ENCODE assay signal across 25 cellular contexts in the genomic region with DNA sequence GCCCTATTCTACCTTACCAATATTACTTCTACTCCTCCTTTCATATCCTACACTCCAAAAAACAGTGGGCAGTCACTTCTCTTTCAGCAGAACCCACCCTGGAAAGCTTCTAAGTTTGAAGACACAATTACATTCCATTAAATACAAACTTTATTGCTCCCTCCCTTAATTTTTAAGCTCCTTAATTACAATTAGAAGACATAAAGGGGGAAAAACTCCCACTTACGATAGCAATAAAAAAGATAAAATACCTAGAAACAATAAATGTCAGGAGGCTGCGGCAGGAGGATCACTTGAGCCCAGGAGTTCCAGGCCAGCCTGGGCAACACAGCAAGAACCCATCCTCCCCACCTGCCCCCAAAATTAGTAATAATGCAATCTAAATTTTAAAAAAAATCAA. TPM values are rescaled to one million over a fixed set of nuclear protein-coding genes. Genes with fewer than 3 reads are reported as not detected.
A peak's percentile ranks its signal among the peaks of the same experiment; 100 is the strongest.
DNase-seq lines count a peak whose midpoint lies in the region; ATAC-seq and TF ChIP-seq lines count a peak whose summit lies in the region.
"Had no signal": no experiment of that assay in that cellular context is flagged by ENCODE, and none has a peak within 500 bp of the region (broad histone marks: within the 10 kb centered on the region; RNA-seq: fewer than 3 reads in every experiment).

No MANE protein-coding gene starts in this region.

- no peak for TF ChIP-seq POLR2A in prostate gland (IDR thresholded peaks at IDR 0.05)

- no peak overlapping the region for H3K9ac ChIP-seq in OCI-LY1 (ENCODE audit: low read length)
- H3K9ac ChIP-seq: KMS-11 had no signal

- 81% methylated on average over 2 of the region's 2 CpGs for WGBS in prostate gland

- H3K4me3 ChIP-seq in OCI-LY1 (ENCODE audit: low read depth, low read length, poor library complexity, severe bottlenecking): no peak overlapping the region
- H3K4me3 ChIP-seq in mucosa of descending colon: no peak overlapping the region
- H3K4me3 ChIP-seq in prostate gland: no peak overlapping the region
- H3K4me3 ChIP-seq in upper lobe of right lung: no peak overlapping the region
- H3K4me3 ChIP-seq: cardiac muscle cell, heart right ventricle, left ventricle myocardium inferior, PC-9 had no signal

- peaks cover 33% of the 10 kb centered on the region for H3K36me3 Mint-ChIP-seq in activated naive CD4-positive, alpha-beta T cell treated with anti-CD3 and anti-CD28 coated beads, Interleukin-2, amount 50 U/mL, for 24 hours
- peaks cover 69% of the 10 kb centered on the region for H3K36me3 Mint-ChIP-seq in activated naive CD4-positive, alpha-beta T cell treated with anti-CD3 and anti-CD28 coated beads, Interleukin-2, amount 10 ng/mL, durations not matched to agents 7 days and 5 days
- H3K36me3 Mint-ChIP-seq in activated naive CD8-positive, alpha-beta T cell treated with anti-CD3 and anti-CD28 coated beads, Interleukin-2, amount 10 ng/mL, durations not matched to agents 7 days and 5 days: peaks cover 42% of the 10 kb centered on the region
- peaks cover 25 to 39% of the 10 kb centered on the region in 2 donors for H3K36me3 Mint-ChIP-seq in stimulated activated naive B cell treated with anti-CD40 and anti-IgM and Interleukin-4, amounts not matched to agents 10 μg/mL and 1 μg/mL and 100 μg/mL, for 72 hours

- TF ChIP-seq CTCF in OCI-LY1 (IDR thresholded peaks at IDR 0.05; ENCODE audit: low read length) (no peak), mucosa of descending colon (IDR thresholded peaks at IDR 0.05) (no peak), prostate gland (IDR thresholded peaks at IDR 0.05) (no peak), upper lobe of right lung (IDR thresholded peaks at IDR 0.05) (no peak)

- H3K36me3 ChIP-seq in OCI-LY1 (ENCODE audit: insufficient read depth, low read length): peaks cover 46% of the 10 kb centered on the region; the same call in 1 of the 2 replicates
- H3K36me3 ChIP-seq in mucosa of descending colon (ENCODE audit: low read depth): no peaks in the 10 kb centered on the region
- no peaks in the 10 kb centered on the region for H3K36me3 ChIP-seq in prostate gland
- H3K36me3 ChIP-seq in upper lobe of right lung: peaks cover 11% of the 10 kb centered on the region

- peak overlapping the region; percentile 38 for H3K4me3 Mint-ChIP-seq in activated naive CD4-positive, alpha-beta T cell treated with anti-CD3 and anti-CD28 coated beads, Interleukin-2, amount 50 U/mL, for 24 hours
- H3K4me3 Mint-ChIP-seq in activated naive CD4-positive, alpha-beta T cell treated with anti-CD3 and anti-CD28 coated beads, Interleukin-2, amount 10 ng/mL, durations not matched to agents 7 days and 5 days: no peak overlapping the region
- H3K4me3 Mint-ChIP-seq in activated naive CD8-positive, alpha-beta T cell treated with anti-CD3 and anti-CD28 coated beads, Interleukin-2, amount 10 ng/mL, durations not matched to agents 7 days and 5 days: no peak overlapping the region
- no peak overlapping the region for H3K4me3 Mint-ChIP-seq in stimulated activated naive B cell treated with anti-CD40 and anti-IgM and Interleukin-4, amounts not matched to agents 10 μg/mL and 1 μg/mL and 100 μg/mL, for 72 hours
- H3K4me3 Mint-ChIP-seq: activated T-helper 1 cell treated with anti-CD3 and anti-CD28 coated beads, Interleukin-12 subunit alpha, Interleukin-12 subunit beta, Interleukin-2, Interleukin-4 antibody, amounts not matched to agents 30 ng/mL and 10 ng/mL and 1 ng/mL, durations not matched to agents 14 hours and 24 hours and 36 hours had no signal

- H3K4me1 ChIP-seq in OCI-LY1 (ENCODE audit: insufficient read depth, low read length, severe bottlenecking) (peaks cover 48% of the 10 kb centered on the region), mucosa of descending colon (ENCODE audit: low read depth) (no peaks in the 10 kb centered on the region), prostate gland (replicated peaks) (peaks cover 7% of the 10 kb centered on the region), upper lobe of right lung (peaks cover 18% of the 10 kb centered on the region)

- no peak overlapping the region for H2AFZ ChIP-seq in OCI-LY1 (ENCODE audit: low read length)
- H2AFZ ChIP-seq: PC-9 had no signal

- H3K9me3 ChIP-seq in OCI-LY1 (ENCODE audit: low read length): no peaks in the 10 kb centered on the region
- no peaks in the 10 kb centered on the region for H3K9me3 ChIP-seq in mucosa of descending colon
- H3K9me3 ChIP-seq in prostate gland: no peaks in the 10 kb centered on the region
- no peaks in the 10 kb centered on the region for H3K9me3 ChIP-seq in upper lobe of right lung
- H3K9me3 ChIP-seq: heart right ventricle, left ventricle myocardium inferior had no signal

- peak overlapping the region; percentile 88 for H3K27ac Mint-ChIP-seq in activated naive CD4-positive, alpha-beta T cell treated with anti-CD3 and anti-CD28 coated beads, Interleukin-2, amount 50 U/mL, for 24 hours
- H3K27ac Mint-ChIP-seq in activated naive CD4-positive, alpha-beta T cell treated with anti-CD3 and anti-CD28 coated beads, Interleukin-2, amount 10 ng/mL, durations not matched to agents 7 days and 5 days: no peak overlapping the region
- H3K27ac Mint-ChIP-seq in activated naive CD8-positive, alpha-beta T cell treated with anti-CD3 and anti-CD28 coated beads, Interleukin-2, amount 10 ng/mL, durations not matched to agents 7 days and 5 days: peak overlapping the region; percentile 7
- H3K27ac Mint-ChIP-seq in stimulated activated naive B cell treated with anti-CD40 and anti-IgM and Interleukin-4, amounts not matched to agents 10 μg/mL and 1 μg/mL and 100 μg/mL, for 72 hours: peak overlapping the region; percentile 56

- no peaks in the 10 kb centered on the region for H3K27me3 Mint-ChIP-seq in activated naive CD4-positive, alpha-beta T cell treated with anti-CD3 and anti-CD28 coated beads, Interleukin-2, amount 50 U/mL, for 24 hours
- H3K27me3 Mint-ChIP-seq in activated naive CD4-positive, alpha-beta T cell treated with anti-CD3 and anti-CD28 coated beads, Interleukin-2, amount 10 ng/mL, durations not matched to agents 7 days and 5 days: no peaks in the 10 kb centered on the region
- no peaks in the 10 kb centered on the region for H3K27me3 Mint-ChIP-seq in activated naive CD8-positive, alpha-beta T cell treated with anti-CD3 and anti-CD28 coated beads, Interleukin-2, amount 10 ng/mL, durations not matched to agents 7 days and 5 days
- H3K27me3 Mint-ChIP-seq in stimulated activated naive B cell treated with anti-CD40 and anti-IgM and Interleukin-4, amounts not matched to agents 10 μg/mL and 1 μg/mL and 100 μg/mL, for 72 hours: no peaks in the 10 kb centered on the region

- H3F3A ChIP-seq in OCI-LY1 (ENCODE audit: insufficient read depth, low read length): no peaks in the 10 kb centered on the region

- H3K27ac ChIP-seq in OCI-LY1 (ENCODE audit: low read depth, low read length, poor library complexity, severe bottlenecking) (peak overlapping the region; percentile 74), prostate gland (no peak overlapping the region), upper lobe of right lung (no peak overlapping the region)
- H3K27ac ChIP-seq: cardiac muscle cell, KMS-11, left ventricle myocardium inferior, PC-9, VCaP had no signal

- no peak for ATAC-seq in activated naive CD8-positive, alpha-beta T cell treated with anti-CD3 and anti-CD28 coated beads, Interleukin-2, amount 10 ng/mL, durations not matched to agents 7 days and 5 days (ENCODE audit: low read depth)
- no peak for ATAC-seq in stimulated activated naive B cell treated with anti-CD40 and anti-IgM and Interleukin-4, amounts not matched to agents 10 μg/mL and 1 μg/mL and 100 μg/mL, for 72 hours (replicated peaks)
- ATAC-seq in mucosa of descending colon (no peak), upper lobe of right lung (no peak)
- ATAC-seq: heart right ventricle had no signal

- CTCF ChIA-PET in activated naive CD4-positive, alpha-beta T cell treated with anti-CD3 and anti-CD28 coated beads, Interleukin-2, amount 10 ng/mL, durations not matched to agents 7 days and 5 days (lab: Charles Lee): no interaction called here

- peaks cover 89% of the 10 kb centered on the region for H3K4me1 Mint-ChIP-seq in activated naive CD4-positive, alpha-beta T cell treated with anti-CD3 and anti-CD28 coated beads, Interleukin-2, amount 50 U/mL, for 24 hours
- H3K4me1 Mint-ChIP-seq in activated naive CD4-positive, alpha-beta T cell treated with anti-CD3 and anti-CD28 coated beads, Interleukin-2, amount 10 ng/mL, durations not matched to agents 7 days and 5 days: peaks cover 75% of the 10 kb centered on the region
- peaks cover 35% of the 10 kb centered on the region for H3K4me1 Mint-ChIP-seq in activated naive CD8-positive, alpha-beta T cell treated with anti-CD3 and anti-CD28 coated beads, Interleukin-2, amount 10 ng/mL, durations not matched to agents 7 days and 5 days
- peaks cover 33 to 58% of the 10 kb centered on the region in 2 donors for H3K4me1 Mint-ChIP-seq in stimulated activated naive B cell treated with anti-CD40 and anti-IgM and Interleukin-4, amounts not matched to agents 10 μg/mL and 1 μg/mL and 100 μg/mL, for 72 hours

- intact Hi-C loops in mucosa of descending colon (cut with DNase I, micrococcal nuclease): no loop called here
- intact Hi-C loops in prostate gland (cut with DNase I): no loop called here
- intact Hi-C loops in upper lobe of right lung (cut with DNase I): no loop called here

- POLR2A ChIA-PET in activated naive CD8-positive, alpha-beta T cell treated with anti-CD3 and anti-CD28 coated beads, Interleukin-2, amount 10 ng/mL, durations not matched to agents 7 days and 5 days (lab: Charles Lee): interaction anchor here (3.9 kb wide), 1 partner anchor 8 kb away, joined by 32 read pairs; no protein-coding TSS in a partner anchor

- no peak overlapping the region; the same call in 1 of the 2 replicates for H3K4me2 ChIP-seq in OCI-LY1 (ENCODE audit: low read length)
- H3K4me2 ChIP-seq: KMS-11, PC-9 had no signal

- no peaks in the 10 kb centered on the region for H4K20me1 ChIP-seq in OCI-LY1 (ENCODE audit: insufficient read depth, low read length)

- DNase-seq in activated naive CD4-positive, alpha-beta T cell treated with anti-CD3 and anti-CD28 coated beads, Interleukin-2, amount 10 ng/mL, durations not matched to agents 7 days and 5 days: no peak
- DNase-seq in activated naive CD8-positive, alpha-beta T cell treated with anti-CD3 and anti-CD28 coated beads, Interleukin-2, amount 10 ng/mL, durations not matched to agents 7 days and 5 days: no peak
- DNase-seq in stimulated activated naive B cell treated with anti-CD40 and anti-IgM and Interleukin-4, amounts not matched to agents 10 μg/mL and 1 μg/mL and 100 μg/mL, for 72 hours: no peak
- DNase-seq in mucosa of descending colon (no peak), prostate gland (ENCODE audit: low spot score) (no peak), upper lobe of right lung (no peak)
- DNase-seq: ACHN; amniotic stem cell; dermis blood vessel endothelial cell; heart right ventricle; left ventricle myocardium inferior; midbrain; NCI-H187 treated with DMSO at 0.1 percent for 48 hours; NCI-H345; NCI-H82; PC-9; retina; SHP77 treated with DMSO at 0.1 percent for 48 hours; stimulated activated CD4-positive, alpha-beta T cell treated with anti-CD3 and anti-CD28 coated beads, Interleukin-4, amount 100 ng/mL, for 4 hours had no signal

- H3K27me3 ChIP-seq in OCI-LY1 (ENCODE audit: insufficient read depth, low read length) (no peaks in the 10 kb centered on the region), prostate gland (replicated peaks; ENCODE audit: insufficient read depth) (no peaks in the 10 kb centered on the region), upper lobe of right lung (no peaks in the 10 kb centered on the region)
- H3K27me3 ChIP-seq: cardiac muscle cell, heart right ventricle had no signal

- H3K79me2 ChIP-seq in OCI-LY1 (ENCODE audit: insufficient read depth, low read length): peaks cover 40% of the 10 kb centered on the region

- H3K9me3 Mint-ChIP-seq in activated naive CD4-positive, alpha-beta T cell treated with anti-CD3 and anti-CD28 coated beads, Interleukin-2, amount 50 U/mL, for 24 hours: no peaks in the 10 kb centered on the region
- no peaks in the 10 kb centered on the region for H3K9me3 Mint-ChIP-seq in activated naive CD4-positive, alpha-beta T cell treated with anti-CD3 and anti-CD28 coated beads, Interleukin-2, amount 10 ng/mL, durations not matched to agents 7 days and 5 days
- no peaks in the 10 kb centered on the region for H3K9me3 Mint-ChIP-seq in activated naive CD8-positive, alpha-beta T cell treated with anti-CD3 and anti-CD28 coated beads, Interleukin-2, amount 10 ng/mL, durations not matched to agents 7 days and 5 days
- no peaks in the 10 kb centered on the region for H3K9me3 Mint-ChIP-seq in stimulated activated naive B cell treated with anti-CD40 and anti-IgM and Interleukin-4, amounts not matched to agents 10 μg/mL and 1 μg/mL and 100 μg/mL, for 72 hours
- H3K9me3 Mint-ChIP-seq: activated T-helper 1 cell treated with anti-CD3 and anti-CD28 coated beads, Interleukin-12 subunit alpha, Interleukin-12 subunit beta, Interleukin-2, Interleukin-4 antibody, amounts not matched to agents 30 ng/mL and 10 ng/mL and 1 ng/mL, durations not matched to agents 14 hours and 24 hours and 36 hours had no signal

- no peaks in the 10 kb centered on the region for H3K9me2 ChIP-seq in OCI-LY1 (ENCODE audit: low read depth, low read length)

RNA-seq across cellular contexts. Expression of gene RNF145, which starts 9.6 kb away (rescaled TPM):
- total RNA-seq in activated naive CD8-positive, alpha-beta T cell treated with anti-CD3 and anti-CD28 coated beads, Interleukin-2, amount 10 ng/mL, durations not matched to agents 7 days and 5 days: 100 to 1,000 TPM; 102 to 107 TPM
- total RNA-seq in mucosa of descending colon (10 to 100 TPM; 50.0 to 72.6 (median 57.2) TPM), prostate gland (10 to 100 TPM; 38.6 to 50.5 TPM), upper lobe of right lung (220 TPM)
